Comparison of ENCODE assay signal across 9 cellular contexts in genomic region chr13:93932901-93933300, GRCh38.
"Had no signal": no experiment of that assay in that cellular context is flagged by ENCODE, and none has a peak within 500 bp of the region (broad histone marks: within the 10 kb centered on the region; RNA-seq: fewer than 3 reads in every experiment).

No MANE protein-coding gene starts in this region.

- H3K4me3 Mint-ChIP-seq: GM23338, HFFc6 had no signal

- H3K4me3 ChIP-seq: GM23338, HAP-1, K562 had no signal

- H3K27ac Mint-ChIP-seq: GM23338, HFFc6 had no signal

- H3K36me3 ChIP-seq: HAP-1 had no signal

- H3K4me1 ChIP-seq: HAP-1 had no signal

- DNase-seq: H7, HFFc6, IMR-90 had no signal

- H3K9me3 ChIP-seq: HAP-1 had no signal

- FAIRE-seq: H1, HTR-8/SVneo, K562 had no signal

- H3K4me2 ChIP-seq: GM23338 had no signal

- H3K4me1 Mint-ChIP-seq: GM23338 had no signal

- H3K9me3 Mint-ChIP-seq: GM23338, HFFc6 had no signal

- ATAC-seq: GM23338, HCT116, K562 had no signal
